Comparison of ENCODE assay signal across 1 cellular context in genomic region chr9:106700676-106701075, GRCh38.
TF ChIP-seq lines count a peak whose summit lies in the region.

No MANE protein-coding gene starts in this region.

TF ChIP-seq in IMR-90, 13 proteins besides CTCF, POLR2A, EP300 and RAD21 (continued from another document):
- no peak for TF ChIP-seq RFX5 (IDR thresholded peaks at IDR 0.05; ENCODE audit: low read depth, low read length)
- no peak for TF ChIP-seq RCOR1 (IDR thresholded peaks at IDR 0.05; ENCODE audit: insufficient replicate concordance, low read length)
- TF ChIP-seq USF2 (IDR thresholded peaks at IDR 0.05; ENCODE audit: low read depth, low read length): no peak
- no peak for TF ChIP-seq CHD1 (IDR thresholded peaks at IDR 0.05; ENCODE audit: low read depth, low read length)
- TF ChIP-seq CEBPB (IDR thresholded peaks at IDR 0.05; ENCODE audit: low read depth, low read length): no peak
